In genomic region chr10:65861249-65861648, GRCh38 we compare ENCODE assay signal across 1 cellular context.
TF ChIP-seq lines count a peak whose summit lies in the region.

No MANE protein-coding gene starts in this region.

TF ChIP-seq in GM12878, 131 proteins besides CTCF, POLR2A, EP300 and RAD21 (continued from another document and continues in another):
- TF ChIP-seq HDAC6 (IDR thresholded peaks at IDR 0.05; ENCODE audit: unreplicated experiment), result no peak
- TF ChIP-seq, protein P1, sequence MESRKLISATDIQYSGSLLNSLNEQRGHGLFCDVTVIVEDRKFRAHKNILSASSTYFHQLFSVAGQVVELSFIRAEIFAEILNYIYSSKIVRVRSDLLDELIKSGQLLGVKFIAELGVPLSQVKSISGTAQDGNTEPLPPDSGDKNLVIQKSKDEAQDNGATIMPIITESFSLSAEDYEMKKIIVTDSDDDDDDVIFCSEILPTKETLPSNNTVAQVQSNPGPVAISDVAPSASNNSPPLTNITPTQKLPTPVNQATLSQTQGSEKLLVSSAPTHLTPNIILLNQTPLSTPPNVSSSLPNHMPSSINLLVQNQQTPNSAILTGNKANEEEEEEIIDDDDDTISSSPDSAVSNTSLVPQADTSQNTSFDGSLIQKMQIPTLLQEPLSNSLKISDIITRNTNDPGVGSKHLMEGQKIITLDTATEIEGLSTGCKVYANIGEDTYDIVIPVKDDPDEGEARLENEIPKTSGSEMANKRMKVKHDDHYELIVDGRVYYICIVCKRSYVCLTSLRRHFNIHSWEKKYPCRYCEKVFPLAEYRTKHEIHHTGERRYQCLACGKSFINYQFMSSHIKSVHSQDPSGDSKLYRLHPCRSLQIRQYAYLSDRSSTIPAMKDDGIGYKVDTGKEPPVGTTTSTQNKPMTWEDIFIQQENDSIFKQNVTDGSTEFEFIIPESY (IDR thresholded peaks at IDR 0.05), result no peak
- no peak for TF ChIP-seq NR2C2 (IDR thresholded peaks at IDR 0.05; ENCODE audit: borderline replicate concordance, control insufficient read depth, insufficient read length, low read depth)
- TF ChIP-seq FOXK2 (IDR thresholded peaks at IDR 0.05), result no peak
- TF ChIP-seq CUX1 (IDR thresholded peaks at IDR 0.05; ENCODE audit: insufficient replicate concordance, low read depth, low read length), result no peak
- no peak for TF ChIP-seq RAD51 (IDR thresholded peaks at IDR 0.05)
- TF ChIP-seq TARDBP (IDR thresholded peaks at IDR 0.05; ENCODE audit: borderline replicate concordance), result no peak
- no peak for TF ChIP-seq EZH2 (IDR thresholded peaks at IDR 0.05; ENCODE audit: borderline replicate concordance, control insufficient read depth, low read depth, low read length)
- TF ChIP-seq SKIL (IDR thresholded peaks at IDR 0.05; ENCODE audit: low read depth, poor library complexity, severe bottlenecking), result no peak
- TF ChIP-seq ZNF622 (IDR thresholded peaks at IDR 0.05), result no peak
- TF ChIP-seq SRF (IDR thresholded peaks at IDR 0.05; ENCODE audit: low read depth in 2 of 2, low read length in 2 of 2), result no peak
- TF ChIP-seq BMI1 (IDR thresholded peaks at IDR 0.05; ENCODE audit: borderline replicate concordance), result no peak
- no peak for TF ChIP-seq CREB1 (IDR thresholded peaks at IDR 0.05; ENCODE audit: low read depth)
- TF ChIP-seq KAT2A (conservative IDR thresholded peaks at IDR 0.05; ENCODE audit: control insufficient read depth, low read depth, low read length), result no peak
- TF ChIP-seq SREBF2 (IDR thresholded peaks at IDR 0.05; ENCODE audit: low read length), result no peak
- TF ChIP-seq MAX (IDR thresholded peaks at IDR 0.05; ENCODE audit: low read depth, low read length), result no peak
- TF ChIP-seq PRDM15 (CRISPR knock-in tag; IDR thresholded peaks at IDR 0.05), result no peak
- TF ChIP-seq, protein P2, sequence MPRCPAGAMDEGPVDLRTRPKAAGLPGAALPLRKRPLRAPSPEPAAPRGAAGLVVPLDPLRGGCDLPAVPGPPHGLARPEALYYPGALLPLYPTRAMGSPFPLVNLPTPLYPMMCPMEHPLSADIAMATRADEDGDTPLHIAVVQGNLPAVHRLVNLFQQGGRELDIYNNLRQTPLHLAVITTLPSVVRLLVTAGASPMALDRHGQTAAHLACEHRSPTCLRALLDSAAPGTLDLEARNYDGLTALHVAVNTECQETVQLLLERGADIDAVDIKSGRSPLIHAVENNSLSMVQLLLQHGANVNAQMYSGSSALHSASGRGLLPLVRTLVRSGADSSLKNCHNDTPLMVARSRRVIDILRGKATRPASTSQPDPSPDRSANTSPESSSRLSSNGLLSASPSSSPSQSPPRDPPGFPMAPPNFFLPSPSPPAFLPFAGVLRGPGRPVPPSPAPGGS (IDR thresholded peaks at IDR 0.05; ENCODE audit: borderline replicate concordance, insufficient read depth, low read depth, low read length, poor library complexity, severe bottlenecking), result no peak
- TF ChIP-seq CHD1 (IDR thresholded peaks at IDR 0.05; ENCODE audit: low read depth, low read length), result no peak
- TF ChIP-seq DPF2 (IDR thresholded peaks at IDR 0.05), result peak; percentile 58
- TF ChIP-seq RELA (IDR thresholded peaks at IDR 0.05; ENCODE audit: borderline replicate concordance, partially characterized antibody), result no peak
- TF ChIP-seq TCF12 (IDR thresholded peaks at IDR 0.05; ENCODE audit: low read depth, low read length), result no peak
- TF ChIP-seq, protein P3, sequence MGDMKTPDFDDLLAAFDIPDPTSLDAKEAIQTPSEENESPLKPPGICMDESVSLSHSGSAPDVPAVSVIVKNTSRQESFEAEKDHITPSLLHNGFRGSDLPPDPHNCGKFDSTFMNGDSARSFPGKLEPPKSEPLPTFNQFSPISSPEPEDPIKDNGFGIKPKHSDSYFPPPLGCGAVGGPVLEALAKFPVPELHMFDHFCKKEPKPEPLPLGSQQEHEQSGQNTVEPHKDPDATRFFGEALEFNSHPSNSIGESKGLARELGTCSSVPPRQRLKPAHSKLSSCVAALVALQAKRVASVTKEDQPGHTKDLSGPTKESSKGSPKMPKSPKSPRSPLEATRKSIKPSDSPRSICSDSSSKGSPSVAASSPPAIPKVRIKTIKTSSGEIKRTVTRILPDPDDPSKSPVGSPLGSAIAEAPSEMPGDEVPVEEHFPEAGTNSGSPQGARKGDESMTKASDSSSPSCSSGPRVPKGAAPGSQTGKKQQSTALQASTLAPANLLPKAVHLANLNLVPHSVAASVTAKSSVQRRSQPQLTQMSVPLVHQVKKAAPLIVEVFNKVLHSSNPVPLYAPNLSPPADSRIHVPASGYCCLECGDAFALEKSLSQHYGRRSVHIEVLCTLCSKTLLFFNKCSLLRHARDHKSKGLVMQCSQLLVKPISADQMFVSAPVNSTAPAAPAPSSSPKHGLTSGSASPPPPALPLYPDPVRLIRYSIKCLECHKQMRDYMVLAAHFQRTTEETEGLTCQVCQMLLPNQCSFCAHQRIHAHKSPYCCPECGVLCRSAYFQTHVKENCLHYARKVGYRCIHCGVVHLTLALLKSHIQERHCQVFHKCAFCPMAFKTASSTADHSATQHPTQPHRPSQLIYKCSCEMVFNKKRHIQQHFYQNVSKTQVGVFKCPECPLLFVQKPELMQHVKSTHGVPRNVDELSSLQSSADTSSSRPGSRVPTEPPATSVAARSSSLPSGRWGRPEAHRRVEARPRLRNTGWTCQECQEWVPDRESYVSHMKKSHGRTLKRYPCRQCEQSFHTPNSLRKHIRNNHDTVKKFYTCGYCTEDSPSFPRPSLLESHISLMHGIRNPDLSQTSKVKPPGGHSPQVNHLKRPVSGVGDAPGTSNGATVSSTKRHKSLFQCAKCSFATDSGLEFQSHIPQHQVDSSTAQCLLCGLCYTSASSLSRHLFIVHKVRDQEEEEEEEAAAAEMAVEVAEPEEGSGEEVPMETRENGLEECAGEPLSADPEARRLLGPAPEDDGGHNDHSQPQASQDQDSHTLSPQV (IDR thresholded peaks at IDR 0.05), result no peak
- TF ChIP-seq, protein P4, sequence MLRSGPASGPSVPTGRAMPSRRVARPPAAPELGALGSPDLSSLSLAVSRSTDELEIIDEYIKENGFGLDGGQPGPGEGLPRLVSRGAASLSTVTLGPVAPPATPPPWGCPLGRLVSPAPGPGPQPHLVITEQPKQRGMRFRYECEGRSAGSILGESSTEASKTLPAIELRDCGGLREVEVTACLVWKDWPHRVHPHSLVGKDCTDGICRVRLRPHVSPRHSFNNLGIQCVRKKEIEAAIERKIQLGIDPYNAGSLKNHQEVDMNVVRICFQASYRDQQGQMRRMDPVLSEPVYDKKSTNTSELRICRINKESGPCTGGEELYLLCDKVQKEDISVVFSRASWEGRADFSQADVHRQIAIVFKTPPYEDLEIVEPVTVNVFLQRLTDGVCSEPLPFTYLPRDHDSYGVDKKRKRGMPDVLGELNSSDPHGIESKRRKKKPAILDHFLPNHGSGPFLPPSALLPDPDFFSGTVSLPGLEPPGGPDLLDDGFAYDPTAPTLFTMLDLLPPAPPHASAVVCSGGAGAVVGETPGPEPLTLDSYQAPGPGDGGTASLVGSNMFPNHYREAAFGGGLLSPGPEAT (IDR thresholded peaks at IDR 0.05; ENCODE audit: low read depth), result no peak
- TF ChIP-seq NFIC (IDR thresholded peaks at IDR 0.05; ENCODE audit: low read depth, low read length), result peak; percentile 65; the same call in 1 of the 2 replicates
- no peak for TF ChIP-seq ZNF207 (IDR thresholded peaks at IDR 0.05; ENCODE audit: borderline replicate concordance)
- peak; percentile 65; the same call in 1 of the 2 replicates for TF ChIP-seq PAX5 (IDR thresholded peaks at IDR 0.05; ENCODE audit: borderline replicate concordance, low read depth, low read length)
- TF ChIP-seq CBX3 (IDR thresholded peaks at IDR 0.05; ENCODE audit: borderline replicate concordance, low read depth), result no peak
- TF ChIP-seq, protein P5, sequence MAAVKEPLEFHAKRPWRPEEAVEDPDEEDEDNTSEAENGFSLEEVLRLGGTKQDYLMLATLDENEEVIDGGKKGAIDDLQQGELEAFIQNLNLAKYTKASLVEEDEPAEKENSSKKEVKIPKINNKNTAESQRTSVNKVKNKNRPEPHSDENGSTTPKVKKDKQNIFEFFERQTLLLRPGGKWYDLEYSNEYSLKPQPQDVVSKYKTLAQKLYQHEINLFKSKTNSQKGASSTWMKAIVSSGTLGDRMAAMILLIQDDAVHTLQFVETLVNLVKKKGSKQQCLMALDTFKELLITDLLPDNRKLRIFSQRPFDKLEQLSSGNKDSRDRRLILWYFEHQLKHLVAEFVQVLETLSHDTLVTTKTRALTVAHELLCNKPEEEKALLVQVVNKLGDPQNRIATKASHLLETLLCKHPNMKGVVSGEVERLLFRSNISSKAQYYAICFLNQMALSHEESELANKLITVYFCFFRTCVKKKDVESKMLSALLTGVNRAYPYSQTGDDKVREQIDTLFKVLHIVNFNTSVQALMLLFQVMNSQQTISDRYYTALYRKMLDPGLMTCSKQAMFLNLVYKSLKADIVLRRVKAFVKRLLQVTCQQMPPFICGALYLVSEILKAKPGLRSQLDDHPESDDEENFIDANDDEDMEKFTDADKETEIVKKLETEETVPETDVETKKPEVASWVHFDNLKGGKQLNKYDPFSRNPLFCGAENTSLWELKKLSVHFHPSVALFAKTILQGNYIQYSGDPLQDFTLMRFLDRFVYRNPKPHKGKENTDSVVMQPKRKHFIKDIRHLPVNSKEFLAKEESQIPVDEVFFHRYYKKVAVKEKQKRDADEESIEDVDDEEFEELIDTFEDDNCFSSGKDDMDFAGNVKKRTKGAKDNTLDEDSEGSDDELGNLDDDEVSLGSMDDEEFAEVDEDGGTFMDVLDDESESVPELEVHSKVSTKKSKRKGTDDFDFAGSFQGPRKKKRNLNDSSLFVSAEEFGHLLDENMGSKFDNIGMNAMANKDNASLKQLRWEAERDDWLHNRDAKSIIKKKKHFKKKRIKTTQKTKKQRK (IDR thresholded peaks at IDR 0.05; ENCODE audit: low read depth, low read length), result no peak
- TF ChIP-seq SREBF1 (IDR thresholded peaks at IDR 0.05; ENCODE audit: low read length), result no peak
